ENCODE assay signal across 19 cellular contexts in genomic region chr2:28199995-28200394, GRCh38.
"Had no signal": no experiment of that assay in that cellular context is flagged by ENCODE, and none has a peak within 500 bp of the region (broad histone marks: within the 10 kb centered on the region; RNA-seq: fewer than 3 reads in every experiment).

No MANE protein-coding gene starts in this region.

- H3K4me3 ChIP-seq: cardiac muscle cell, dorsolateral prefrontal cortex had no signal

- H3K36me3 ChIP-seq: cardiac muscle cell, neutrophil had no signal

- H3K9ac ChIP-seq: parathyroid adenoma had no signal

- H3K27ac ChIP-seq: cardiac muscle cell, dorsolateral prefrontal cortex, neutrophil, parathyroid adenoma had no signal

- H3K79me2 ChIP-seq: parathyroid adenoma had no signal

- H3K27me3 ChIP-seq: cardiac muscle cell, dorsolateral prefrontal cortex, neutrophil had no signal

- H3K9me3 ChIP-seq: neutrophil had no signal

- DNase-seq: activated CD4-positive, alpha-beta T cell treated with anti-CD3 and anti-CD28 coated beads, Interleukin-2, amount 50 U/mL, for 1 hour; activated naive CD4-positive, alpha-beta T cell treated with anti-CD3 and anti-CD28 coated beads, Interleukin-2, amount 10 ng/mL, durations not matched to agents 7 days and 5 days; dorsolateral prefrontal cortex; endodermal cell; erythroblast; hippocampal formation; kidney; left ventricle myocardium superior; mesenchymal stem cell; naive thymus-derived CD8-positive, alpha-beta T cell; stimulated activated CD4-positive, alpha-beta T cell treated with anti-CD3 and anti-CD28 coated beads, Interleukin-2, amount 100 ng/mL, for 48 hours; T-helper 9 cell had no signal

- H2AFZ ChIP-seq: parathyroid adenoma had no signal

- H3K4me1 ChIP-seq: parathyroid adenoma had no signal

- ATAC-seq: activated CD4-positive, CD25-positive, alpha-beta regulatory T cell treated with anti-CD3 and anti-CD28 coated beads, Interleukin-2, amount 50 U/mL, for 24 hours; activated T-helper 17 cell treated with anti-CD3 and anti-CD28 coated beads, Interleukin-2, amount 50 U/mL, for 72 hours; left ventricle myocardium superior; naive thymus-derived CD8-positive, alpha-beta T cell; stimulated activated memory B cell treated with anti-CD40 and anti-IgM and Interleukin-4, amounts not matched to agents 10 μg/mL and 1 μg/mL and 100 μg/mL, for 72 hours had no signal

- FAIRE-seq: kidney, urothelium cell line had no signal
